In genomic region chr20:14219801-14220461, GRCh38 we compare ENCODE assay signal across 19 cellular contexts.
DNase-seq lines count a peak whose midpoint lies in the region; ATAC-seq and TF ChIP-seq lines count a peak whose summit lies in the region.
"Had no signal": no experiment of that assay in that cellular context is flagged by ENCODE, and none has a peak within 500 bp of the region (broad histone marks: within the 10 kb centered on the region; RNA-seq: fewer than 3 reads in every experiment).

No MANE protein-coding gene starts in this region.

- H3K4me1 Mint-ChIP-seq in Calu3 (ENCODE audit: low read depth, unreplicated experiment) = peaks cover 36% of the 10 kb centered on the region
- no peaks in the 10 kb centered on the region for H3K4me1 Mint-ChIP-seq in naive thymus-derived CD8-positive, alpha-beta T cell
- H3K4me1 Mint-ChIP-seq in effector memory CD8-positive, alpha-beta T cell (ENCODE audit: low read depth in 2 of 2) = no peaks in the 10 kb centered on the region
- H3K4me1 Mint-ChIP-seq: activated CD4-positive, alpha-beta T cell treated with anti-CD3 and anti-CD28 coated beads, Interleukin-2, amount 10 ng/mL, durations not matched to agents 24 days and 14 days; CD4-positive, CD25-positive, alpha-beta regulatory T cell; T-helper 17 cell had no signal

- no peaks in the 10 kb centered on the region for H3K27me3 ChIP-seq in PC-3 (ENCODE audit: low read length)
- H3K27me3 ChIP-seq: dorsolateral prefrontal cortex, suprapubic skin had no signal

- H3K4me1 ChIP-seq in PC-3 (ENCODE audit: insufficient read depth, low read length) = peaks cover 27% of the 10 kb centered on the region
- H3K4me1 ChIP-seq: parathyroid adenoma had no signal

- no peaks in the 10 kb centered on the region for H3K9me2 ChIP-seq in PC-3 (replicated peaks; ENCODE audit: low read length)

- no peaks in the 10 kb centered on the region for H3K9me3 ChIP-seq in PC-3 (ENCODE audit: low read length)
- H3K9me3 ChIP-seq: suprapubic skin had no signal

- H3K4me2 ChIP-seq in PC-3 (ENCODE audit: low read length) = peak overlapping the region; percentile 57

- no peaks in the 10 kb centered on the region for H3K27me3 Mint-ChIP-seq in Calu3 (ENCODE audit: unreplicated experiment)
- H3K27me3 Mint-ChIP-seq in naive thymus-derived CD8-positive, alpha-beta T cell = peaks cover 0 to 1% (median 0%) of the 10 kb centered on the region in 5 donors
- H3K27me3 Mint-ChIP-seq in effector memory CD8-positive, alpha-beta T cell = no peaks in the 10 kb centered on the region
- H3K27me3 Mint-ChIP-seq: activated CD4-positive, alpha-beta T cell treated with anti-CD3 and anti-CD28 coated beads, Interleukin-2, amount 10 ng/mL, durations not matched to agents 24 days and 14 days; CD4-positive, CD25-positive, alpha-beta regulatory T cell; T-helper 17 cell had no signal

- H3K27ac ChIP-seq in PC-3 (ENCODE audit: low read length) = peak overlapping the region; percentile 70
- H3K27ac ChIP-seq: dorsolateral prefrontal cortex, parathyroid adenoma, suprapubic skin had no signal

- POLR2A ChIA-PET in PC-3 (lab: Charles Lee; ENCODE audit: unreplicated experiment) = interaction anchor here (0.5 kb wide), 1 partner anchor 545 kb away, joined by 3 read pairs; no protein-coding TSS in a partner anchor
- POLR2A ChIA-PET in naive thymus-derived CD8-positive, alpha-beta T cell (lab: Charles Lee) = no interaction called here

- peak overlapping the region; percentile 15; the same call in 1 of the 2 replicates for H3K9ac ChIP-seq in PC-3 (ENCODE audit: low read length)
- H3K9ac ChIP-seq: parathyroid adenoma had no signal

- intact Hi-C loops in Calu3 (cut with micrococcal nuclease; ENCODE audit: unreplicated experiment) (no loop called here), PC-3 (cut with micrococcal nuclease) (no loop called here)

- peak; percentile 49 for DNase-seq in Calu3
- DNase-seq in HT1080 (ENCODE audit: low read depth) = peak; percentile 5
- DNase-seq in PC-3 = peak; percentile 81
- DNase-seq in islet precursor cell = peak; percentile 89
- no peak for DNase-seq in activated CD8-positive, alpha-beta memory T cell treated with anti-CD3 and anti-CD28 coated beads, Interleukin-2, amount 50 U/mL, for 48 hours
- DNase-seq in naive thymus-derived CD8-positive, alpha-beta T cell = no peak
- no peak for DNase-seq in COR-L47 (lab: John Stamatoyannopoulos, UW)
- DNase-seq in effector memory CD8-positive, alpha-beta T cell = no peak
- DNase-seq: activated CD4-positive, alpha-beta T cell treated with anti-CD3 and anti-CD28 coated beads, Interleukin-2, amount 10 ng/mL, durations not matched to agents 24 days and 14 days; activated T-cell treated with anti-CD3 and anti-CD28 coated beads, Interleukin-2, amount 50 U/mL, for 48 hours; CD4-positive, CD25-positive, alpha-beta regulatory T cell; dorsolateral prefrontal cortex; GF-D8; HCEC 1CT; midbrain; NCI-H1417; T-helper 17 cell had no signal

- peaks cover 4% of the 10 kb centered on the region for H3K9me3 Mint-ChIP-seq in Calu3 (ENCODE audit: low read depth, unreplicated experiment)
- H3K9me3 Mint-ChIP-seq in naive thymus-derived CD8-positive, alpha-beta T cell = peaks cover 0 to 36% (median 9%) of the 10 kb centered on the region in 9 donors
- H3K9me3 Mint-ChIP-seq in effector memory CD8-positive, alpha-beta T cell = peaks cover 12 to 16% of the 10 kb centered on the region in 2 donors
- H3K9me3 Mint-ChIP-seq: activated CD4-positive, alpha-beta T cell treated with anti-CD3 and anti-CD28 coated beads, Interleukin-2, amount 10 ng/mL, durations not matched to agents 24 days and 14 days had no signal

- TF ChIP-seq CTCF in Calu3 (IDR thresholded peaks at IDR 0.05; ENCODE audit: unreplicated experiment) = no peak
- TF ChIP-seq CTCF in PC-3 (conservative IDR thresholded peaks at IDR 0.05; ENCODE audit: low read depth, low read length) = no peak

- H3K36me3 ChIP-seq in PC-3 (ENCODE audit: low read depth, low read length) = no peaks in the 10 kb centered on the region
- H3K36me3 ChIP-seq: suprapubic skin had no signal

- peak overlapping the region; percentile 32 for H3K27ac Mint-ChIP-seq in Calu3 (ENCODE audit: unreplicated experiment)
- peak overlapping the region in 1 of 10 donors; percentile 40 for H3K27ac Mint-ChIP-seq in naive thymus-derived CD8-positive, alpha-beta T cell
- no peak overlapping the region for H3K27ac Mint-ChIP-seq in effector memory CD8-positive, alpha-beta T cell
- H3K27ac Mint-ChIP-seq: activated CD4-positive, alpha-beta T cell treated with anti-CD3 and anti-CD28 coated beads, Interleukin-2, amount 10 ng/mL, durations not matched to agents 24 days and 14 days; CD4-positive, CD25-positive, alpha-beta regulatory T cell; T-helper 17 cell had no signal

- BruUV-seq in Calu3 (replicated peaks; lab: Mats Ljungman, UMichigan) (no TSS peak), PC-3 (replicated peaks; lab: Mats Ljungman, UMichigan) (no TSS peak)

- no peaks in the 10 kb centered on the region for H3K36me3 Mint-ChIP-seq in Calu3 (ENCODE audit: insufficient read depth, unreplicated experiment)
- H3K36me3 Mint-ChIP-seq in naive thymus-derived CD8-positive, alpha-beta T cell = no peaks in the 10 kb centered on the region
- no peaks in the 10 kb centered on the region for H3K36me3 Mint-ChIP-seq in effector memory CD8-positive, alpha-beta T cell (ENCODE audit: insufficient read depth)
- H3K36me3 Mint-ChIP-seq: CD4-positive, CD25-positive, alpha-beta regulatory T cell had no signal

- peak overlapping the region; percentile 59 for H2AFZ ChIP-seq in PC-3 (ENCODE audit: low read length)
- H2AFZ ChIP-seq: parathyroid adenoma had no signal

- CTCF ChIA-PET in Calu3 (lab: Charles Lee) (interaction anchor here (1.0 kb wide), 1 partner anchor 10 kb away, joined by 3 read pairs; no protein-coding TSS in a partner anchor), PC-3 (lab: Charles Lee) (no interaction called here)

- H3K4me3 ChIP-seq in PC-3 (ENCODE audit: low read length) = no peak overlapping the region
- H3K4me3 ChIP-seq: dorsolateral prefrontal cortex, suprapubic skin had no signal

- no peaks in the 10 kb centered on the region for H3K79me2 ChIP-seq in PC-3 (ENCODE audit: low read length)
- H3K79me2 ChIP-seq: parathyroid adenoma had no signal

- ATAC-seq in PC-3 = peak; percentile 92
- no peak for ATAC-seq in naive thymus-derived CD8-positive, alpha-beta T cell
- no peak for ATAC-seq in effector memory CD8-positive, alpha-beta T cell (replicated peaks)
- ATAC-seq: T-helper 17 cell had no signal

- peak overlapping the region; percentile 35 for H3K4me3 Mint-ChIP-seq in Calu3 (ENCODE audit: low read depth, unreplicated experiment)
- no peak overlapping the region for H3K4me3 Mint-ChIP-seq in naive thymus-derived CD8-positive, alpha-beta T cell
- H3K4me3 Mint-ChIP-seq in effector memory CD8-positive, alpha-beta T cell = no peak overlapping the region
- H3K4me3 Mint-ChIP-seq: activated CD4-positive, alpha-beta T cell treated with anti-CD3 and anti-CD28 coated beads, Interleukin-2, amount 10 ng/mL, durations not matched to agents 24 days and 14 days; CD4-positive, CD25-positive, alpha-beta regulatory T cell; T-helper 17 cell had no signal

- H4K20me1 ChIP-seq in PC-3 (ENCODE audit: low read length) = no peaks in the 10 kb centered on the region

- no peaks in the 10 kb centered on the region for H3F3A ChIP-seq in PC-3 (ENCODE audit: low read length, unreplicated experiment)

Comparison
In these comparisons a context has a peak if more than half of its experiments do, and no peak if none do; other contexts are left out.
1. DNase-seq: peak in Calu3 (single experiment), HT1080 (single experiment), PC-3 (single experiment) and islet precursor cell (single experiment); none in activated CD8-positive, alpha-beta memory T cell treated with anti-CD3 and anti-CD28 coated beads, Interleukin-2, amount 50 U/mL, for 48 hours (single experiment), naive thymus-derived CD8-positive, alpha-beta T cell (0 of 10), COR-L47 (single experiment) and effector memory CD8-positive, alpha-beta T cell (0 of 3).